In genomic region chrY:7433817-7434532, GRCh38 we compare ENCODE assay signal across 22 cellular contexts.
DNase-seq lines count a peak whose midpoint lies in the region; ATAC-seq and TF ChIP-seq lines count a peak whose summit lies in the region.
"Had no signal": no experiment of that assay in that cellular context is flagged by ENCODE, and none has a peak within 500 bp of the region (broad histone marks: within the 10 kb centered on the region; RNA-seq: fewer than 3 reads in every experiment).

No MANE protein-coding gene starts in this region.

- H3K4me3 ChIP-seq in GM23248 (no peak overlapping the region), RWPE2 (ENCODE audit: severe bottlenecking) (no peak overlapping the region)
- H3K4me3 ChIP-seq: body of pancreas, mucosa of descending colon, suprapubic skin had no signal

- H3K9me3 ChIP-seq in GM23248 (ENCODE audit: low read depth), result no peaks in the 10 kb centered on the region
- no peaks in the 10 kb centered on the region for H3K9me3 ChIP-seq in RWPE2 (ENCODE audit: severe bottlenecking)
- H3K9me3 ChIP-seq: body of pancreas, mucosa of descending colon, SK-N-SH, suprapubic skin had no signal

- H3F3A ChIP-seq in GM23248 (ENCODE audit: insufficient read depth), result peaks cover 27% of the 10 kb centered on the region; the same call in 1 of the 2 replicates

- peak overlapping the region; percentile 25; the same call in 1 of the 2 replicates for H3K9ac ChIP-seq in GM23248
- H3K9ac ChIP-seq: SK-N-SH had no signal

- H4K20me1 ChIP-seq in GM23248 (ENCODE audit: insufficient read depth), result no peaks in the 10 kb centered on the region

- no peak overlapping the region for H3K4me2 ChIP-seq in GM23248 (ENCODE audit: unreplicated experiment)
- H3K4me2 ChIP-seq: SK-N-SH had no signal

- in situ Hi-C loops in GM23248 (cut with MboI), result no loop called here

- WGBS in GM23248 (ENCODE audit: low coverage in 1 of 2, low lambda C conversion rate in 2 of 2, missing lambda C conversion rate in 2 of 2), 2 experiments, result 24% methylated on average over 7 of the region's 7 CpGs

- no peak for TF ChIP-seq CTCF in RWPE2 (IDR thresholded peaks at IDR 0.05; ENCODE audit: poor library complexity, severe bottlenecking)

- H3K27me3 ChIP-seq in GM23248 (replicated peaks; ENCODE audit: insufficient read depth) (no peaks in the 10 kb centered on the region), RWPE2 (ENCODE audit: insufficient read depth, poor library complexity, severe bottlenecking) (no peaks in the 10 kb centered on the region)
- H3K27me3 ChIP-seq: body of pancreas, suprapubic skin had no signal

- peaks cover 22% of the 10 kb centered on the region for H3K4me1 ChIP-seq in GM23248 (ENCODE audit: insufficient read depth)
- H3K4me1 ChIP-seq in RWPE2 (ENCODE audit: insufficient read depth, poor library complexity, severe bottlenecking), result peaks cover 33% of the 10 kb centered on the region
- H3K4me1 ChIP-seq: body of pancreas, suprapubic skin had no signal

- H3K36me3 ChIP-seq in GM23248 (ENCODE audit: low read depth) (no peaks in the 10 kb centered on the region), RWPE2 (ENCODE audit: low read depth) (no peaks in the 10 kb centered on the region)
- H3K36me3 ChIP-seq: suprapubic skin had no signal

- peak; percentile 97 for ATAC-seq in RWPE2 (ENCODE audit: low read depth)
- ATAC-seq in HG03460 (IDR thresholded peaks at IDR 0.05; ENCODE audit: unreplicated experiment), result no peak
- ATAC-seq: body of pancreas; effector memory CD8-positive, alpha-beta T cell; mucosa of descending colon; stimulated activated effector memory CD8-positive, alpha-beta T cell treated with anti-CD3 and anti-CD28 coated beads, Interleukin-12 subunit alpha, Interleukin-12 subunit beta, amount 100 ng/mL, for 72 hours had no signal

- H3K9me2 ChIP-seq in GM23248 (ENCODE audit: insufficient read depth), result no peaks in the 10 kb centered on the region
- H3K9me2 ChIP-seq: SK-N-SH had no signal

- 0 out of 2 replicates have a peak, but pooled peaks cover 5% of the 10 kb centered on the region for H3K79me2 ChIP-seq in GM23248 (ENCODE audit: insufficient read depth)

- H3K27ac ChIP-seq in GM23248 (peak overlapping the region; percentile 77), RWPE2 (ENCODE audit: poor library complexity, severe bottlenecking) (peak overlapping the region; percentile 97)
- H3K27ac ChIP-seq: body of pancreas, suprapubic skin had no signal

- H2AFZ ChIP-seq in GM23248, result no peak overlapping the region

- peak; percentile 90 for DNase-seq in GM23248
- DNase-seq in RWPE2 (ENCODE audit: low spot score), result peak; percentile 88
- peak; percentile 88 for DNase-seq in fibroblast of gingiva (ENCODE audit: low read depth)
- no peak for DNase-seq in central memory CD4-positive, alpha-beta T cell
- no peak for DNase-seq in DMS79 treated with DMSO at 0.1 percent for 48 hours (lab: John Stamatoyannopoulos, UW)
- no peak for DNase-seq in stimulated activated CD4-positive, alpha-beta T cell treated with anti-CD3 and anti-CD28 coated beads, Interleukin-4, amount 100 ng/mL, for 1 hour
- DNase-seq: activated CD4-positive, alpha-beta T cell treated with anti-CD3 and anti-CD28 coated beads, Interleukin-2, amount 50 U/mL, for 4 hours; activated CD8-positive, alpha-beta memory T cell treated with anti-CD3 and anti-CD28 coated beads, Interleukin-2, amount 50 U/mL, for 48 hours; activated effector memory CD4-positive, alpha-beta T cell treated with anti-CD3 and anti-CD28 coated beads, Interleukin-2, amount 50 U/mL, for 16 hours; body of pancreas; effector memory CD8-positive, alpha-beta T cell; foreskin melanocyte; GOT3; MM.1S; mucosa of descending colon; NCI-H1417 treated with DMSO at 0.1 percent for 48 hours; NCI-H524 treated with DMSO at 0.1 percent for 48 hours; SK-N-SH; stimulated activated CD4-positive, alpha-beta T cell treated with anti-CD3 and anti-CD28 coated beads, Interleukin-1b, Interleukin-23, amount 100 ng/mL, for 48 hours had no signal

Comparison
In these comparisons a context has a peak if more than half of its experiments do, and no peak if none do; other contexts are left out.
1. DNase-seq: peak in GM23248 (single experiment), RWPE2 (single experiment) and fibroblast of gingiva (single experiment); none in central memory CD4-positive, alpha-beta T cell (single experiment), DMS79 treated with DMSO at 0.1 percent for 48 hours (single experiment) and stimulated activated CD4-positive, alpha-beta T cell treated with anti-CD3 and anti-CD28 coated beads, Interleukin-4, amount 100 ng/mL, for 1 hour (single experiment).